Comparison of ENCODE assay signal across 8 cellular contexts in genomic region chr14:39368261-39368959, GRCh38.
A peak's percentile ranks its signal among the peaks of the same experiment; 100 is the strongest.
DNase-seq lines count a peak whose midpoint lies in the region; ATAC-seq and FAIRE-seq lines count a peak whose summit lies in the region.

No MANE protein-coding gene starts in this region.

- H3K18ac ChIP-seq in mesendoderm (ENCODE audit: low read length) = no peak overlapping the region

- H3K79me1 ChIP-seq in mesendoderm (ENCODE audit: low read length) = peaks cover 4% of the 10 kb centered on the region

- peak; percentile 18 for DNase-seq in activated naive CD4-positive, alpha-beta T cell treated with Interleukin-2 at 50 U/mL for 16 hours
- no peak for DNase-seq in activated naive CD4-positive, alpha-beta T cell (lab: John Stamatoyannopoulos, UW)
- DNase-seq in M059J (ENCODE audit: low read depth) (peak; percentile 68), SJCRH30 (peak; percentile 56 to 74), mesendoderm (peak; percentile 96)

- no peak overlapping the region for H3K23ac ChIP-seq in mesendoderm (ENCODE audit: low read length)

- no peak overlapping the region for H3K4me2 ChIP-seq in mesendoderm (ENCODE audit: low read length)

- H2BK120ac ChIP-seq in mesendoderm (ENCODE audit: low read depth, low read length) = no peak overlapping the region

- no peak overlapping the region for H2BK15ac ChIP-seq in mesendoderm (replicated peaks; ENCODE audit: low read depth)

- no peaks in the 10 kb centered on the region for H3K27me3 ChIP-seq in SJCRH30
- H3K27me3 ChIP-seq in mesendoderm (ENCODE audit: insufficient read depth, low read length, poor library complexity) = no peaks in the 10 kb centered on the region

- no peaks in the 10 kb centered on the region for H3K4me1 ChIP-seq in SJCRH30
- H3K4me1 ChIP-seq in mesendoderm (ENCODE audit: control insufficient read depth, low read depth, low read length) = peaks cover 15% of the 10 kb centered on the region

- no peak overlapping the region for H3K4ac ChIP-seq in mesendoderm (ENCODE audit: low read depth, low read length)

- H3K56ac ChIP-seq in mesendoderm (ENCODE audit: low read length) = peak overlapping the region; percentile 70

- H3K36me3 ChIP-seq in SJCRH30 = no peaks in the 10 kb centered on the region
- H3K36me3 ChIP-seq in mesendoderm (ENCODE audit: control insufficient read depth, insufficient read depth, low read length) = no peaks in the 10 kb centered on the region

- no CpG with 5 or more reads among the region's 4 CpGs for WGBS in mesendoderm (ENCODE audit: extremely low coverage, insufficient coverage, low lambda C conversion rate)

- H4K8ac ChIP-seq in mesendoderm (ENCODE audit: low read depth, low read length) = no peak overlapping the region

- H3K9ac ChIP-seq in mesendoderm (ENCODE audit: low read length) = no peak overlapping the region

- no peaks in the 10 kb centered on the region; the same call in 1 of the 2 replicates for H3K9me3 ChIP-seq in SJCRH30 (replicated peaks)

- H3K79me2 ChIP-seq in mesendoderm (ENCODE audit: control insufficient read depth, insufficient read depth, low read length) = no peaks in the 10 kb centered on the region

- ATAC-seq in HG03025 (IDR thresholded peaks at IDR 0.05; ENCODE audit: low FRiP score, unreplicated experiment) = no peak
- ATAC-seq in GM21786 (IDR thresholded peaks at IDR 0.05; ENCODE audit: unreplicated experiment) = no peak

- peak; percentile 97 for FAIRE-seq in endometrium (lab: Jason Lieb, UNC)

- peak overlapping the region; percentile 29 for H2BK5ac ChIP-seq in mesendoderm (ENCODE audit: low read length)

- H4K5ac ChIP-seq in mesendoderm (ENCODE audit: low read length) = no peak overlapping the region

- no peak overlapping the region for H2AK5ac ChIP-seq in mesendoderm (ENCODE audit: low read length)

- H3K27ac ChIP-seq in SJCRH30 = no peak overlapping the region
- H3K27ac ChIP-seq in mesendoderm (ENCODE audit: low read depth, low read length) = peak overlapping the region; percentile 89

- H3K4me3 ChIP-seq in SJCRH30 (no peak overlapping the region), mesendoderm (ENCODE audit: low read length) (no peak overlapping the region)

Comparison
In these comparisons a context has a peak if more than half of its experiments do, and no peak if none do; other contexts are left out.
1. DNase-seq: peak in activated naive CD4-positive, alpha-beta T cell treated with Interleukin-2 at 50 U/mL for 16 hours (single experiment), M059J (single experiment), SJCRH30 (2 of 2) and mesendoderm (single experiment); none in activated naive CD4-positive, alpha-beta T cell (0 of 4).